ENCODE assay signal across 21 cellular contexts in the genomic region with DNA sequence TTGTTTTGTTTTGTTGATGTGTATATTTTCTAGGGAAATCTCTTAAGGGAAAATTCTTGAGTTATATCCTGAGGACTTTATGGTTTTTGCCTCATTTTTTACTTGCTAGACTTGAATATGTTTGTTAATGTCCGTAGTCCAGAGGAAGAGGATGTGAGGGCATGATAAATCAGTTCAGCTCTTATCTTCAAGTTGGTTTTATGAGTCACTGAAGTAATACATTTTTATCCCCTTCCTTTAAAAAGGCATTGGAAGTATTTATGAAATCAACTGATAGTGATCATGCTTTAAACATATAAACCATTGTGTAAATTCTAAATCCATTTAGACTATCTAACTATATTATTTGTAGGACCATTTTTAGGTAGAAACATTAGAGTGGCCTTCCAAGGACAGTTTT. TPM values are rescaled to one million over a fixed set of nuclear protein-coding genes. Genes with fewer than 3 reads are reported as not detected.
DNase-seq lines count a peak whose midpoint lies in the region; ATAC-seq and TF ChIP-seq lines count a peak whose summit lies in the region.
"Had no signal": no experiment of that assay in that cellular context is flagged by ENCODE, and none has a peak within 500 bp of the region (broad histone marks: within the 10 kb centered on the region; RNA-seq: fewer than 3 reads in every experiment).

No MANE protein-coding gene starts in this region.

- no peak for TF ChIP-seq RAD21 in SK-N-SH (IDR thresholded peaks at IDR 0.05; ENCODE audit: low read length)

- 8% methylated on average over 1 of the region's 1 CpG for WGBS in SK-N-SH (ENCODE audit: low lambda C conversion rate)
- no CpG with 5 or more reads among the region's 1 CpG for WGBS in mesenchymal stem cell
- WGBS in neuronal stem cell (ENCODE audit: extremely low coverage in 2 of 2, insufficient read length in 2 of 2, insufficient replicate concordance in 1 of 2), 2 donors, result no CpG with 5 or more reads among the region's 1 CpG

- H3F3A ChIP-seq in SK-N-SH (replicated peaks; ENCODE audit: insufficient read depth), result peaks cover 12% of the 10 kb centered on the region

- 0 out of 2 replicates have a peak overlapping the region, but pooled peaks have one; percentile 25 for H3K4me2 ChIP-seq in SK-N-SH
- no peak overlapping the region for H3K4me2 ChIP-seq in mesenchymal stem cell (ENCODE audit: low read length, poor library complexity, severe bottlenecking)
- H3K4me2 ChIP-seq in neuronal stem cell (ENCODE audit: insufficient read depth, low read length, poor library complexity, severe bottlenecking), result no peak overlapping the region

- H4K91ac ChIP-seq in mesenchymal stem cell (ENCODE audit: low read length) (no peak overlapping the region), neuronal stem cell (ENCODE audit: low read depth, low read length, poor library complexity) (no peak overlapping the region)

- H3K4me3 ChIP-seq in SK-N-SH (ENCODE audit: low read depth in 2 of 2, low read length in 1 of 2) (no peak overlapping the region), cardiac fibroblast (replicated peaks in 1 of 2; ENCODE audit: low read depth in 2 of 2, low read length in 2 of 2) (no peak overlapping the region), mesenchymal stem cell (ENCODE audit: insufficient read depth in 1 of 2, low read depth in 1 of 2, low read length in 2 of 2) (no peak overlapping the region), neuronal stem cell (ENCODE audit: low read length in 2 of 2) (no peak overlapping the region)

- H3K27ac ChIP-seq in SK-N-SH (ENCODE audit: low read depth in 2 of 2, low read length in 1 of 2) (peak overlapping the region in 1 of 2 experiments; percentile 35; a peak in 2 of 4 replicates), mesenchymal stem cell (ENCODE audit: low read length, poor library complexity, severe bottlenecking) (no peak overlapping the region), neuronal stem cell (replicated peaks; ENCODE audit: low read length) (no peak overlapping the region)

- H2BK12ac ChIP-seq in mesenchymal stem cell (ENCODE audit: low read length in 2 of 2) (no peak overlapping the region), neuronal stem cell (ENCODE audit: low read length) (no peak overlapping the region)

- no peak overlapping the region for H2AK5ac ChIP-seq in mesenchymal stem cell (ENCODE audit: low read length, severe bottlenecking)
- H2AK5ac ChIP-seq in neuronal stem cell (ENCODE audit: low read depth, low read length), result no peak overlapping the region

- no peaks in the 10 kb centered on the region for H3K9me3 ChIP-seq in SK-N-SH
- H3K9me3 ChIP-seq in mesenchymal stem cell (ENCODE audit: control insufficient read depth, low read length), result no peaks in the 10 kb centered on the region
- H3K9me3 ChIP-seq in neuronal stem cell (replicated peaks in 1 of 2; ENCODE audit: control insufficient read depth in 2 of 2, insufficient read depth in 1 of 2, low read depth in 1 of 2, low read length in 2 of 2), result no peaks in the 10 kb centered on the region
- H3K9me3 ChIP-seq: Caco-2 had no signal

- H3K9me2 ChIP-seq in SK-N-SH, result no peaks in the 10 kb centered on the region

- no peaks in the 10 kb centered on the region for H3K79me2 ChIP-seq in SK-N-SH (ENCODE audit: insufficient read depth)

- no peak overlapping the region for H3K4ac ChIP-seq in mesenchymal stem cell (ENCODE audit: low read depth in 1 of 2, low read length in 2 of 2)
- no peak overlapping the region for H3K4ac ChIP-seq in neuronal stem cell (ENCODE audit: low read length)

- H3K9ac ChIP-seq in SK-N-SH, result no peak overlapping the region
- H3K9ac ChIP-seq in mesenchymal stem cell (ENCODE audit: low read length), result no peak overlapping the region
- no peak overlapping the region for H3K9ac ChIP-seq in neuronal stem cell (ENCODE audit: low read depth, low read length, poor library complexity)

- no peak overlapping the region for H4K8ac ChIP-seq in mesenchymal stem cell (ENCODE audit: low read length)
- no peak overlapping the region for H4K8ac ChIP-seq in neuronal stem cell (ENCODE audit: low read depth, low read length)

- TF ChIP-seq CTCF in SK-N-SH (IDR thresholded peaks at IDR 0.05) (no peak), cardiac fibroblast (IDR thresholded peaks at IDR 0.05; ENCODE audit: low read depth, low read length) (no peak)

- H3K23ac ChIP-seq in mesenchymal stem cell (ENCODE audit: low read length in 2 of 2) (no peak overlapping the region), neuronal stem cell (ENCODE audit: low read depth, low read length, poor library complexity) (no peak overlapping the region)

- H3K27me3 ChIP-seq in SK-N-SH (ENCODE audit: insufficient read depth) (no peaks in the 10 kb centered on the region), mesenchymal stem cell (ENCODE audit: control insufficient read depth in 1 of 2, insufficient read depth in 1 of 2, low read length in 2 of 2) (no peaks in the 10 kb centered on the region), neuronal stem cell (ENCODE audit: control insufficient read depth in 3 of 3, insufficient read depth in 3 of 3, low read depth in 1 of 3, low read length in 3 of 3) (no peaks in the 10 kb centered on the region)

- H2BK120ac ChIP-seq in mesenchymal stem cell (ENCODE audit: low read depth, low read length) (no peak overlapping the region), neuronal stem cell (ENCODE audit: low read depth, low read length) (no peak overlapping the region)

- TF ChIP-seq EP300 in SK-N-SH (IDR thresholded peaks at IDR 0.05; ENCODE audit: borderline replicate concordance in 1 of 2, low read depth in 1 of 2, low read length in 1 of 2), result peak in 1 of 2 experiments; percentile 41; a peak in 1 of 4 replicates

- H2BK15ac ChIP-seq in mesenchymal stem cell (ENCODE audit: low read depth, poor library complexity, severe bottlenecking), result no peak overlapping the region
- no peak overlapping the region for H2BK15ac ChIP-seq in neuronal stem cell (ENCODE audit: low read length)

- CTCF ChIA-PET in SK-N-SH (lab: Yijun Ruan, JAX), result interaction anchor here (1.5 kb wide), 1 partner anchor 95 kb away, joined by 3 read pairs; no protein-coding TSS in a partner anchor

- no peak overlapping the region for H3K18ac ChIP-seq in mesenchymal stem cell (ENCODE audit: low read depth in 1 of 2, low read length in 2 of 2)
- H3K18ac ChIP-seq in neuronal stem cell (ENCODE audit: low read length), result no peak overlapping the region

- no peak for ATAC-seq in GM18858 (IDR thresholded peaks at IDR 0.05; ENCODE audit: unreplicated experiment)
- ATAC-seq: left cardiac atrium; stimulated activated memory B cell treated with anti-CD40 and anti-IgM and Interleukin-4, amounts not matched to agents 10 μg/mL and 1 μg/mL and 100 μg/mL, for 72 hours had no signal

- H3K36me3 ChIP-seq in SK-N-SH (replicated peaks in 1 of 2; ENCODE audit: control insufficient read depth in 1 of 2, insufficient read depth in 2 of 2, low read length in 1 of 2), result peaks cover 41 to 53% of the 10 kb centered on the region in 2 experiments
- peaks cover 3 to 81% of the 10 kb centered on the region in 2 experiments for H3K36me3 ChIP-seq in mesenchymal stem cell (ENCODE audit: control insufficient read depth in 1 of 2, insufficient read depth in 2 of 2, low read depth in 1 of 2, low read length in 2 of 2)
- peaks cover 7 to 90% of the 10 kb centered on the region in 2 donors for H3K36me3 ChIP-seq in neuronal stem cell (replicated peaks in 1 of 2; ENCODE audit: control insufficient read depth in 2 of 2, insufficient read depth in 2 of 2, low read length in 2 of 2)

- H3K79me1 ChIP-seq in mesenchymal stem cell (replicated peaks; ENCODE audit: low read length, poor library complexity, severe bottlenecking), result peaks cover 2% of the 10 kb centered on the region
- no peaks in the 10 kb centered on the region for H3K79me1 ChIP-seq in neuronal stem cell (ENCODE audit: low read depth, low read length)

- H2AFZ ChIP-seq in SK-N-SH (ENCODE audit: low read depth) (no peak overlapping the region), mesenchymal stem cell (ENCODE audit: low read depth, low read length) (no peak overlapping the region), neuronal stem cell (ENCODE audit: low read length) (no peak overlapping the region)

- no peaks in the 10 kb centered on the region for H4K20me1 ChIP-seq in SK-N-SH (ENCODE audit: insufficient read depth)

- DNase-seq in EH (ENCODE audit: low read depth) (peak; percentile 60), SK-N-SH (no peak), cardiac fibroblast (ENCODE audit: low read depth in 2 of 2) (peak; percentile 31 to 36), mesenchymal stem cell (peak; percentile 24), neuronal stem cell (ENCODE audit: low spot score) (no peak), inferior parietal cortex (ENCODE audit: extremely low spot score) (no peak), AG08395 (ENCODE audit: low spot score) (no peak)
- DNase-seq: activated B cell treated with CpG ODN at 0.5 μM for 24 hours; activated CD4-positive, alpha-beta T cell treated with anti-CD3 and anti-CD28 coated beads, Interleukin-2, amount 50 U/mL, for 4 hours; activated CD8-positive, alpha-beta memory T cell treated with anti-CD3 and anti-CD28 coated beads, Interleukin-2, amount 50 U/mL, for 4 hours; activated naive CD8-positive, alpha-beta T cell treated with anti-CD3 and anti-CD28 coated beads for 36 hours; C1 segment of cervical spinal cord; Caco-2; cortex of kidney; left cardiac atrium; naive B cell; NCI-H1417 treated with DMSO at 0.1 percent for 48 hours; NCI-H446 treated with DMSO at 0.1 percent for 48 hours; stimulated activated CD4-positive, alpha-beta T cell treated with anti-CD3 and anti-CD28 coated beads, Interleukin-4, amount 100 ng/mL, for 1 hour had no signal

- POLR2A ChIA-PET in SK-N-SH (lab: Yijun Ruan, JAX), result no interaction called here

- H3K4me1 ChIP-seq in SK-N-SH (ENCODE audit: control insufficient read depth in 1 of 2, insufficient read depth in 2 of 2, low read depth in 1 of 2, low read length in 1 of 2) (peaks cover 0 to 14% of the 10 kb centered on the region in 2 experiments; a peak in 2 of 4 replicates), mesenchymal stem cell (ENCODE audit: control insufficient read depth, insufficient read depth, low read depth, low read length) (peaks cover 5% of the 10 kb centered on the region), neuronal stem cell (ENCODE audit: control insufficient read depth in 2 of 2, insufficient read depth in 1 of 2, low read depth in 1 of 2, low read length in 2 of 2) (peaks cover 0 to 9% of the 10 kb centered on the region in 2 donors)

- H3K14ac ChIP-seq in mesenchymal stem cell (ENCODE audit: low read length in 2 of 2) (no peak overlapping the region), neuronal stem cell (ENCODE audit: low read length) (no peak overlapping the region)

- no peak overlapping the region for H2BK5ac ChIP-seq in mesenchymal stem cell (ENCODE audit: low read depth, low read length, poor library complexity, severe bottlenecking)
- H2BK5ac ChIP-seq in neuronal stem cell (ENCODE audit: low read length), result no peak overlapping the region

RNA-seq across cellular contexts. Expression of a gene that starts 43.9 kb away (rescaled TPM):
- polyA plus RNA-seq in SK-N-SH (2012; rRNA removed), result 21.1 and 34.8 TPM in 2 replicates
- 34.5 and 35.0 TPM in 2 replicates for polyA plus RNA-seq in SK-N-SH (2012; cell fraction: cytosol; rRNA removed)
- polyA plus RNA-seq in SK-N-SH (2012; cell fraction: nucleus; rRNA removed), result 12.9 and 19.4 TPM in 2 replicates
- 70.7 TPM for polyA plus RNA-seq in mesenchymal stem cell (2013, experiment 1 of 2)
- polyA plus RNA-seq in mesenchymal stem cell (2013, experiment 2 of 2), result 74.4 TPM
- polyA plus RNA-seq in neuronal stem cell (2013, experiment 1 of 2), result 6.9 TPM
- 6.5 TPM for polyA plus RNA-seq in neuronal stem cell (2013, experiment 2 of 2)

RNA-seq across cellular contexts. Expression of a gene that starts 44.3 kb away (rescaled TPM):
- 4.9 and 7.5 TPM in 2 replicates for polyA plus RNA-seq in SK-N-SH (2012; rRNA removed)
- 7.3 and 7.5 TPM in 2 replicates for polyA plus RNA-seq in SK-N-SH (2012; cell fraction: cytosol; rRNA removed)
- 7.0 and 14.3 TPM in 2 replicates for polyA plus RNA-seq in SK-N-SH (2012; cell fraction: nucleus; rRNA removed)
- polyA plus RNA-seq in mesenchymal stem cell (2013, experiment 1 of 2), result 5.9 TPM
- 6.7 TPM for polyA plus RNA-seq in mesenchymal stem cell (2013, experiment 2 of 2)
- 17.8 TPM for polyA plus RNA-seq in neuronal stem cell (2013, experiment 1 of 2)
- polyA plus RNA-seq in neuronal stem cell (2013, experiment 2 of 2), result 18.9 TPM

RNA-seq across cellular contexts. Expression of a gene that starts 44.6 kb away (rescaled TPM):
- polyA plus RNA-seq in SK-N-SH (2012; rRNA removed), result 5.1 and 6.2 TPM in 2 replicates
- polyA plus RNA-seq in SK-N-SH (2012; cell fraction: cytosol; rRNA removed), result 9.5 and 13.4 TPM in 2 replicates
- polyA plus RNA-seq in SK-N-SH (2012; cell fraction: nucleus; rRNA removed), result 8.5 and 8.8 TPM in 2 replicates
- polyA plus RNA-seq in mesenchymal stem cell (2013, experiment 1 of 2), result 15.9 TPM
- polyA plus RNA-seq in mesenchymal stem cell (2013, experiment 2 of 2), result 14.7 TPM
- polyA plus RNA-seq in neuronal stem cell (2013, experiment 1 of 2), result 7.0 TPM
- 7.6 TPM for polyA plus RNA-seq in neuronal stem cell (2013, experiment 2 of 2)

Comparison
In these comparisons a context has a peak if more than half of its experiments do, and no peak if none do; other contexts are left out.
1. DNase-seq: peak in EH (single experiment), cardiac fibroblast (2 of 2) and mesenchymal stem cell (single experiment); none in SK-N-SH (single experiment), neuronal stem cell (single experiment), inferior parietal cortex (single experiment) and AG08395 (single experiment).